In genomic region chr22:48106215-48106614, GRCh38 we compare ENCODE assay signal across 26 cellular contexts.
"Had no signal": no experiment of that assay in that cellular context is flagged by ENCODE, and none has a peak within 500 bp of the region (broad histone marks: within the 10 kb centered on the region; RNA-seq: fewer than 3 reads in every experiment).

No MANE protein-coding gene starts in this region.

- H3K4me1 Mint-ChIP-seq: activated T-helper 17 cell treated with anti-CD3 and anti-CD28 coated beads, Interleukin-2, amount 50 U/mL, for 72 hours had no signal

- H3K27me3 ChIP-seq: brain microvascular endothelial cell, cardiac muscle cell, Peyer's patch had no signal

- H3K36me3 ChIP-seq: brain microvascular endothelial cell, cardiac muscle cell, Peyer's patch, SJCRH30 had no signal

- H3K9me3 Mint-ChIP-seq: activated T-helper 17 cell treated with anti-CD3 and anti-CD28 coated beads, Interleukin-2, amount 50 U/mL, for 72 hours had no signal

- H3K27ac Mint-ChIP-seq: activated naive CD4-positive, alpha-beta T cell treated with anti-CD3 and anti-CD28 coated beads for 36 hours; activated naive CD8-positive, alpha-beta T cell; activated T-helper 17 cell treated with anti-CD3 and anti-CD28 coated beads, Interleukin-2, amount 50 U/mL, for 72 hours had no signal

- H3K36me3 Mint-ChIP-seq: activated naive CD8-positive, alpha-beta T cell had no signal

- DNase-seq: activated CD4-positive, CD25-positive, alpha-beta regulatory T cell; activated gamma-delta T cell; activated naive CD4-positive, alpha-beta T cell treated with anti-CD3 and anti-CD28 coated beads for 36 hours; activated T-cell treated with anti-CD3 and anti-CD28 coated beads for 4 hours; activated T-cell treated with anti-CD3 and anti-CD28 coated beads, Interleukin-2, amount 50 U/mL, for 48 hours; brain microvascular endothelial cell; MM.1S; NCI-H1105; NCI-H1436; NCI-H1694 treated with DMSO at 0.1 percent for 48 hours; NCI-H2029 treated with DMSO at 0.1 percent for 48 hours; NCI-H345; NCI-H510A; NCI-H526 treated with DMSO at 0.1 percent for 48 hours; NCI-H82; Peyer's patch; Right ventricle myocardium superior; SJCRH30; SK-N-SH; T-helper 1 cell had no signal

- ATAC-seq: activated T-helper 17 cell treated with anti-CD3 and anti-CD28 coated beads, Interleukin-2, amount 50 U/mL, for 72 hours had no signal

- H3K4me1 ChIP-seq: Peyer's patch, SJCRH30 had no signal

- H3K4me3 Mint-ChIP-seq: activated naive CD4-positive, alpha-beta T cell treated with anti-CD3 and anti-CD28 coated beads for 36 hours; activated naive CD8-positive, alpha-beta T cell; activated T-helper 17 cell treated with anti-CD3 and anti-CD28 coated beads, Interleukin-2, amount 50 U/mL, for 72 hours had no signal

- H3K4me3 ChIP-seq: cardiac muscle cell, Peyer's patch, SJCRH30 had no signal

- H3K27ac ChIP-seq: brain microvascular endothelial cell, cardiac muscle cell, KMS-11, Peyer's patch, RWPE1, SJCRH30, VCaP had no signal

- H3K9me3 ChIP-seq: Peyer's patch, SJCRH30, SK-N-SH had no signal
